ENCODE assay signal across 9 cellular contexts in the genomic region with DNA sequence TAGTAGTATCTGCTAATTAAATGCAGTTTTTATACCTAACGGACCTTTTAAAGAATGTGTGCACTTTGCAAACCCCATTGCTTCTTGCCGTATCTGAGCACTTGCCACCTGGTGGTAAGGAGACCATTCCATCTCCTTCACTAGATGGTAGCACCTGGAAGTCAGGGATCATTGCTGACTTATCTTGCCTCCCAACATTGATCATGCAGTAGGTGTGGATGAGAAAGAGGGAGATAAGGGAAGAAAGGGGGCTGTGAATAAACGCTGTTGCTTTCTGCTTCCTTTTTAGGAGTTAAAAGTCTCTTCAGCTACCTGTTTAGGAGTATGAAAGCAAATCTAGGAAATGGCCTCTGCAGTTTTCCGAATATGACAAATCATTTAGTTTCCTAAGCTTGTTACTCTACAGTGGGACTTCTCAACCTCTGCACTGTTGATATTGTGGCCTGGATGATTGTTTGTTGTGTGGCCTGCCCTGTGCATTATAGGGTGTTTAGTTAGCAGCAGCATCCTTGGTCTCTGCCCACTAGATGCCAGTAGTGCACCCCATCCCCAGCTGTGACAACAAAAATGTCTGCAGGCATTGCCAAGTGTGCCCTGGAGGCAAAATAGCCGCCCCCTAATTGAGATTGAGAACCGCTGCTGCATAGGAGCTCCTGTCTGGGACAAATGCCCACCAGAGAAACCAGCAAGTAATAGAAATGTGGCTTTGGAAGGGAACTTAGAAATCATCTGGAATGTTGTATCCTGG. TPM values are rescaled to one million over a fixed set of nuclear protein-coding genes. Genes with fewer than 3 reads are reported as not detected.
A peak's percentile ranks its signal among the peaks of the same experiment; 100 is the strongest.
DNase-seq lines count a peak whose midpoint lies in the region; ATAC-seq and TF ChIP-seq lines count a peak whose summit lies in the region.
"Had no signal": no experiment of that assay in that cellular context is flagged by ENCODE, and none has a peak within 500 bp of the region (broad histone marks: within the 10 kb centered on the region; RNA-seq: fewer than 3 reads in every experiment).

No MANE protein-coding gene starts in this region.

- no peak overlapping the region for H3K4me3 ChIP-seq in RWPE2 (ENCODE audit: severe bottlenecking)
- no peak overlapping the region for H3K4me3 ChIP-seq in sigmoid colon
- H3K4me3 ChIP-seq: SK-N-MC had no signal

- intact Hi-C loops in CD14-positive monocyte (cut with micrococcal nuclease), result no loop called here
- intact Hi-C loops in sigmoid colon (cut with DNase I), result no loop called here

- H3K27ac Mint-ChIP-seq in CD14-positive monocyte (peak overlapping the region in 2 of 7 donors; percentile 46 to 63), immature natural killer cell (peak overlapping the region in 1 of 6 donors; percentile 62)

- no peaks in the 10 kb centered on the region for H3K4me1 ChIP-seq in RWPE2 (ENCODE audit: insufficient read depth, poor library complexity, severe bottlenecking)
- peaks cover 0 to 87% (median 87%) of the 10 kb centered on the region in 4 donors for H3K4me1 ChIP-seq in sigmoid colon

- H3K27ac ChIP-seq in RWPE2 (ENCODE audit: poor library complexity, severe bottlenecking) (no peak overlapping the region), sigmoid colon (peak overlapping the region; percentile 76 to 89 (median 80))
- H3K27ac ChIP-seq: SK-N-MC had no signal

- no peak for DNase-seq in CD14-positive monocyte (ENCODE audit: low spot score)
- no peak for DNase-seq in RWPE2 (ENCODE audit: low spot score)
- DNase-seq in germinal center (ENCODE audit: low spot score), result peak; percentile 31
- DNase-seq in sigmoid colon, result no peak
- no peak for DNase-seq in central memory CD4-positive, alpha-beta T cell
- no peak for DNase-seq in immature natural killer cell

- H3K36me3 Mint-ChIP-seq in CD14-positive monocyte (peaks cover 0 to under 1% of the 10 kb centered on the region in 2 donors), immature natural killer cell (peaks cover 0 to 3% (median 0%) of the 10 kb centered on the region in 3 donors)

- H3K4me1 Mint-ChIP-seq in CD14-positive monocyte, result peaks cover 30% of the 10 kb centered on the region
- H3K4me1 Mint-ChIP-seq in immature natural killer cell, result peaks cover 2 to 10% of the 10 kb centered on the region in 2 donors

- H3K9me3 Mint-ChIP-seq in CD14-positive monocyte, result peaks cover 0 to 3% (median 0%) of the 10 kb centered on the region in 7 donors
- peaks cover 0 to 6% (median 1%) of the 10 kb centered on the region in 6 donors for H3K9me3 Mint-ChIP-seq in immature natural killer cell

- H3K4me3 Mint-ChIP-seq in CD14-positive monocyte, result no peak overlapping the region
- H3K4me3 Mint-ChIP-seq in immature natural killer cell, result no peak overlapping the region

- 47 to 61% methylated on average over 6 of the region's 6 CpGs for whole genome bisulfite sequencing in sigmoid colon, 2 donors

- H3K27me3 ChIP-seq in RWPE2 (ENCODE audit: insufficient read depth, poor library complexity, severe bottlenecking) (no peaks in the 10 kb centered on the region), sigmoid colon (no peaks in the 10 kb centered on the region)

- no peak for TF ChIP-seq EP300 in sigmoid colon (IDR thresholded peaks at IDR 0.05)

- no peak for TF ChIP-seq POLR2A in sigmoid colon (IDR thresholded peaks at IDR 0.05)

- peak; percentile 42 for ATAC-seq in GM18517 (IDR thresholded peaks at IDR 0.05; ENCODE audit: unreplicated experiment)
- peak; percentile 30 for ATAC-seq in HG02973 (IDR thresholded peaks at IDR 0.05; ENCODE audit: unreplicated experiment)
- peak; percentile 73 for ATAC-seq in RWPE2 (ENCODE audit: low read depth)

- H3K36me3 ChIP-seq in RWPE2 (ENCODE audit: low read depth) (no peaks in the 10 kb centered on the region), sigmoid colon (no peaks in the 10 kb centered on the region)

- TF ChIP-seq CTCF in CD14-positive monocyte (IDR thresholded peaks at IDR 0.05), result peak; percentile 35
- TF ChIP-seq CTCF in RWPE2 (IDR thresholded peaks at IDR 0.05; ENCODE audit: poor library complexity, severe bottlenecking), result peak; percentile 56
- TF ChIP-seq CTCF in sigmoid colon (IDR thresholded peaks at IDR 0.05), result peak in 1 of 4 experiments; percentile 24

- H3K27me3 Mint-ChIP-seq in CD14-positive monocyte (ENCODE audit: low read depth in 3 of 3), result no peaks in the 10 kb centered on the region
- no peaks in the 10 kb centered on the region for H3K27me3 Mint-ChIP-seq in immature natural killer cell (ENCODE audit: low read depth in 3 of 3)

- H3K9me3 ChIP-seq in RWPE2 (ENCODE audit: severe bottlenecking) (no peaks in the 10 kb centered on the region), sigmoid colon (no peaks in the 10 kb centered on the region)

RNA-seq across cellular contexts. Expression of a gene that starts 38.8 kb away (rescaled TPM):
- polyA plus RNA-seq in CD14-positive monocyte, result under 1 TPM; 0.55 to 0.69 TPM
- 10 to 100 TPM; 44.1 to 71.6 (median 62.4) TPM for total RNA-seq in sigmoid colon
- polyA plus RNA-seq in sigmoid colon, result 10 to 100 TPM; 10.0 to 13.2 (median 11.4) TPM
- polyA plus RNA-seq in immature natural killer cell, result 1 to 10 TPM in 2 of 3 donors, not detected in 1; 1.9 to 2.9 TPM
